In genomic region chr3:16338999-16339398, GRCh38 we compare ENCODE assay signal across 9 cellular contexts.
A peak's percentile ranks its signal among the peaks of the same experiment; 100 is the strongest.
DNase-seq lines count a peak whose midpoint lies in the region; ATAC-seq and TF ChIP-seq lines count a peak whose summit lies in the region.
"Had no signal": no experiment of that assay in that cellular context is flagged by ENCODE, and none has a peak within 500 bp of the region (broad histone marks: within the 10 kb centered on the region; RNA-seq: fewer than 3 reads in every experiment).

No MANE protein-coding gene starts in this region.

- H3K4me3 ChIP-seq in WERI-Rb-1 (ENCODE audit: low read depth, low read length) (no peak overlapping the region), hepatocyte (no peak overlapping the region)
- H3K4me3 ChIP-seq: tibial artery had no signal

- TF ChIP-seq CTCF in WERI-Rb-1 (IDR thresholded peaks at IDR 0.05; ENCODE audit: low read depth, low read length) (no peak), hepatocyte (IDR thresholded peaks at IDR 0.05; ENCODE audit: poor library complexity) (no peak), nephron progenitor cell (IDR thresholded peaks at IDR 0.05) (no peak)

- no peak overlapping the region for H3K4me2 ChIP-seq in hepatocyte

- H3K4me1 ChIP-seq in hepatocyte (ENCODE audit: insufficient read depth) = no peaks in the 10 kb centered on the region

- no peak overlapping the region for H2AFZ ChIP-seq in hepatocyte

- 68% methylated on average over 1 of the region's 1 CpG for WGBS in hepatocyte (ENCODE audit: low lambda C conversion rate, missing lambda C conversion rate)

- H3K79me2 ChIP-seq in hepatocyte = no peaks in the 10 kb centered on the region

- H3K36me3 Mint-ChIP-seq in nephron progenitor cell (ENCODE audit: low read depth) = peaks cover 50% of the 10 kb centered on the region

- H3K4me1 Mint-ChIP-seq in nephron progenitor cell = peaks cover 21% of the 10 kb centered on the region

- H3K27ac ChIP-seq in WERI-Rb-1 (no peak overlapping the region), hepatocyte (no peak overlapping the region)
- H3K27ac ChIP-seq: tibial artery had no signal

- H3K27me3 Mint-ChIP-seq in nephron progenitor cell (ENCODE audit: low read depth, poor library complexity) = no peaks in the 10 kb centered on the region

- peaks cover 12% of the 10 kb centered on the region for H3K9me3 ChIP-seq in WERI-Rb-1 (ENCODE audit: severe bottlenecking)
- no peaks in the 10 kb centered on the region for H3K9me3 ChIP-seq in hepatocyte (ENCODE audit: low read depth)
- H3K9me3 ChIP-seq: tibial artery had no signal

- peaks cover 13% of the 10 kb centered on the region for H3K9me3 Mint-ChIP-seq in nephron progenitor cell

- H3K27me3 ChIP-seq in WERI-Rb-1 (ENCODE audit: insufficient read depth, low read depth, severe bottlenecking) (no peaks in the 10 kb centered on the region), hepatocyte (no peaks in the 10 kb centered on the region)
- H3K27me3 ChIP-seq: tibial artery had no signal

- peak; percentile 50 for ATAC-seq in HG02870 (IDR thresholded peaks at IDR 0.05; ENCODE audit: unreplicated experiment)

- no peaks in the 10 kb centered on the region; the same call in 1 of the 2 replicates for H3K36me3 ChIP-seq in WERI-Rb-1
- H3K36me3 ChIP-seq in hepatocyte (replicated peaks; ENCODE audit: insufficient read depth, low read depth) = no peaks in the 10 kb centered on the region

- H3K9me2 ChIP-seq in hepatocyte (replicated peaks; ENCODE audit: insufficient read depth) = no peaks in the 10 kb centered on the region

- no peak overlapping the region for H3K27ac Mint-ChIP-seq in nephron progenitor cell

- no peak overlapping the region for H3K4me3 Mint-ChIP-seq in nephron progenitor cell

- DNase-seq in CD1c-positive myeloid dendritic cell (ENCODE audit: extremely low spot score) (peak; percentile 68), WERI-Rb-1 (peak; percentile 30), hepatocyte (ENCODE audit: low spot score) (peak; percentile 68), NCI-H2227 treated with DMSO at 0.1 percent for 48 hours (lab: John Stamatoyannopoulos, UW) (no peak), NCI-H2196 treated with DMSO at 0.1 percent for 48 hours (lab: John Stamatoyannopoulos, UW; ENCODE audit: unreplicated experiment) (no peak), nephron progenitor cell (no peak), COLO668 (lab: John Stamatoyannopoulos, UW; ENCODE audit: unreplicated experiment) (no peak)

- no peaks in the 10 kb centered on the region for H4K20me1 ChIP-seq in hepatocyte (ENCODE audit: insufficient read depth, poor library complexity, severe bottlenecking)

Comparison
In these comparisons a context has a peak if more than half of its experiments do, and no peak if none do; other contexts are left out.
1. DNase-seq: peak in CD1c-positive myeloid dendritic cell (single experiment), WERI-Rb-1 (single experiment) and hepatocyte (single experiment); none in NCI-H2227 treated with DMSO at 0.1 percent for 48 hours (single experiment), NCI-H2196 treated with DMSO at 0.1 percent for 48 hours (single experiment), nephron progenitor cell (single experiment) and COLO668 (single experiment).